In genomic region chr17:27315796-27316465, GRCh38 we compare ENCODE assay signal across 14 cellular contexts. TPM values are rescaled to one million over a fixed set of nuclear protein-coding genes. Genes with fewer than 3 reads are reported as not detected.
DNase-seq lines count a peak whose midpoint lies in the region; ATAC-seq, FAIRE-seq and TF ChIP-seq lines count a peak whose summit lies in the region.
"Had no signal": no experiment of that assay in that cellular context is flagged by ENCODE, and none has a peak within 500 bp of the region (broad histone marks: within the 10 kb centered on the region; RNA-seq: fewer than 3 reads in every experiment).

No MANE protein-coding gene starts in this region.

- intact Hi-C loops in left lung (cut with DNase I) = no loop called here
- intact Hi-C loops in PC-3 (cut with micrococcal nuclease) = no loop called here

- no peaks in the 10 kb centered on the region; the same call in 1 of the 2 replicates for H3K79me2 ChIP-seq in GM23248 (ENCODE audit: insufficient read depth)
- H3K79me2 ChIP-seq in astrocyte (ENCODE audit: insufficient read depth, low read length) = no peaks in the 10 kb centered on the region
- H3K79me2 ChIP-seq in PC-3 (ENCODE audit: low read length) = no peaks in the 10 kb centered on the region

- H3K36me3 ChIP-seq in GM23248 (ENCODE audit: low read depth) (peaks cover 57% of the 10 kb centered on the region), astrocyte (ENCODE audit: insufficient read depth, low read length) (peaks cover 40% of the 10 kb centered on the region), left lung (peaks cover 0 to 96% of the 10 kb centered on the region in 2 donors), small intestine (ENCODE audit: control insufficient read depth in 2 of 2, insufficient read depth in 2 of 2, low read length in 2 of 2) (peaks cover 9 to 15% of the 10 kb centered on the region in 2 donors), PC-3 (ENCODE audit: low read depth, low read length) (peaks cover 32% of the 10 kb centered on the region)

- H2AFZ ChIP-seq in GM23248 (no peak overlapping the region), astrocyte (ENCODE audit: low read depth, low read length) (no peak overlapping the region), PC-3 (ENCODE audit: low read length) (no peak overlapping the region)

- H3K36me3 Mint-ChIP-seq in astrocyte (ENCODE audit: low read depth, unreplicated experiment) = peaks cover 31% of the 10 kb centered on the region

- TF ChIP-seq CTCF in astrocyte (IDR thresholded peaks at IDR 0.05; ENCODE audit: insufficient read depth, low read depth, low read length) (no peak), left lung (IDR thresholded peaks at IDR 0.05) (no peak), PC-3 (conservative IDR thresholded peaks at IDR 0.05; ENCODE audit: low read depth, low read length) (no peak)

- H3K4me1 ChIP-seq in GM23248 (ENCODE audit: insufficient read depth) = peaks cover 17% of the 10 kb centered on the region
- H3K4me1 ChIP-seq in astrocyte (ENCODE audit: insufficient read depth, low read length) = peaks cover 11% of the 10 kb centered on the region
- H3K4me1 ChIP-seq in left lung = peaks cover 8 to 35% of the 10 kb centered on the region in 2 donors
- peaks cover 0 to 2% of the 10 kb centered on the region in 2 donors for H3K4me1 ChIP-seq in small intestine (ENCODE audit: control insufficient read depth in 2 of 2, insufficient read depth in 1 of 2, low read depth in 1 of 2, low read length in 1 of 2)
- H3K4me1 ChIP-seq in PC-3 (ENCODE audit: insufficient read depth, low read length) = no peaks in the 10 kb centered on the region

- H3K27me3 ChIP-seq in GM23248 (replicated peaks; ENCODE audit: insufficient read depth) (no peaks in the 10 kb centered on the region), astrocyte (ENCODE audit: insufficient read depth, low read length) (no peaks in the 10 kb centered on the region), left lung (no peaks in the 10 kb centered on the region), small intestine (ENCODE audit: control insufficient read depth in 2 of 2, insufficient read depth in 2 of 2, low read length in 2 of 2) (no peaks in the 10 kb centered on the region), PC-3 (ENCODE audit: low read length) (no peaks in the 10 kb centered on the region)

- no peak for ATAC-seq in left lung
- ATAC-seq in PC-3 = no peak
- ATAC-seq: naive thymus-derived CD8-positive, alpha-beta T cell; T-cell had no signal

- no peaks in the 10 kb centered on the region for H3K9me2 ChIP-seq in GM23248 (ENCODE audit: insufficient read depth)
- H3K9me2 ChIP-seq in PC-3 (replicated peaks; ENCODE audit: low read length) = no peaks in the 10 kb centered on the region

- no peak for DNase-seq in GM23248
- DNase-seq in astrocyte (ENCODE audit: low read depth) = no peak
- no peak for DNase-seq in left lung
- peak; percentile 74 for DNase-seq in small intestine
- no peak for DNase-seq in superior temporal gyrus (ENCODE audit: extremely low spot score)
- no peak for DNase-seq in PC-3
- no peak for DNase-seq in stimulated activated CD4-positive, alpha-beta T cell treated with anti-CD3 and anti-CD28 coated beads, Interleukin-4, amount 100 ng/mL, for 4 hours
- no peak for DNase-seq in stimulated activated CD4-positive, alpha-beta T cell treated with anti-CD3 and anti-CD28 coated beads, Interleukin-12 subunit alpha, Interleukin-12 subunit beta, amount 100 ng/mL, for 4 hours
- DNase-seq: DND-41; effector CD4-positive, alpha-beta T cell; immature natural killer cell; MV-4-11; naive thymus-derived CD8-positive, alpha-beta T cell; T-cell had no signal

- H4K20me1 ChIP-seq in GM23248 (ENCODE audit: insufficient read depth) (no peaks in the 10 kb centered on the region), astrocyte (ENCODE audit: insufficient read depth, low read length) (peaks cover 11% of the 10 kb centered on the region), PC-3 (ENCODE audit: low read length) (no peaks in the 10 kb centered on the region)

- H3K9ac ChIP-seq in GM23248 (peak overlapping the region; percentile 62), astrocyte (ENCODE audit: low read length) (no peak overlapping the region), PC-3 (ENCODE audit: low read length) (no peak overlapping the region)

- H3K9me3 ChIP-seq in GM23248 (ENCODE audit: low read depth) (no peaks in the 10 kb centered on the region), astrocyte (ENCODE audit: insufficient read depth, low read depth, low read length) (no peaks in the 10 kb centered on the region), left lung (no peaks in the 10 kb centered on the region), small intestine (ENCODE audit: control insufficient read depth, low read depth) (no peaks in the 10 kb centered on the region), PC-3 (ENCODE audit: low read length) (no peaks in the 10 kb centered on the region)

- POLR2A ChIA-PET in PC-3 (lab: Charles Lee; ENCODE audit: unreplicated experiment) = no interaction called here

- no peak overlapping the region for H3K27ac Mint-ChIP-seq in astrocyte (ENCODE audit: unreplicated experiment)
- H3K27ac Mint-ChIP-seq: T-cell had no signal

- peaks cover 11% of the 10 kb centered on the region for H3K4me1 Mint-ChIP-seq in astrocyte (ENCODE audit: low read depth, unreplicated experiment)
- H3K4me1 Mint-ChIP-seq: immature natural killer cell; naive thymus-derived CD8-positive, alpha-beta T cell; T-cell had no signal

- FAIRE-seq in astrocyte (lab: Jason Lieb, UNC) = no peak
- no peak for FAIRE-seq in small intestine (lab: Jason Lieb, UNC)

- peak overlapping the region; percentile 78 for H3K27ac ChIP-seq in GM23248
- peak overlapping the region; percentile 57 for H3K27ac ChIP-seq in astrocyte (ENCODE audit: low read depth, low read length)
- H3K27ac ChIP-seq in left lung = peak overlapping the region; percentile 49 to 52
- peak overlapping the region in 1 of 2 donors; percentile 68 for H3K27ac ChIP-seq in small intestine (ENCODE audit: low read depth in 1 of 2, low read length in 1 of 2)
- H3K27ac ChIP-seq in PC-3 (ENCODE audit: low read length) = no peak overlapping the region

- CTCF ChIA-PET in PC-3 (lab: Charles Lee) = no interaction called here

- H3F3A ChIP-seq in GM23248 (ENCODE audit: insufficient read depth) = peaks cover 65% of the 10 kb centered on the region
- no peaks in the 10 kb centered on the region for H3F3A ChIP-seq in PC-3 (ENCODE audit: low read length, unreplicated experiment)

- in situ Hi-C loops in GM23248 (cut with MboI) = no loop called here

- WGBS in GM23248 (ENCODE audit: low coverage in 1 of 2, low lambda C conversion rate in 2 of 2, missing lambda C conversion rate in 2 of 2), 2 experiments = 92 to 93% methylated on average over 7 of the region's 7 CpGs
- 46 to 70% (median 54%) methylated on average over 7 of the region's 7 CpGs for WGBS in small intestine, 3 donors

- no peak overlapping the region for H3K4me2 ChIP-seq in GM23248 (ENCODE audit: unreplicated experiment)
- no peak overlapping the region for H3K4me2 ChIP-seq in astrocyte (ENCODE audit: low read length)
- no peak overlapping the region for H3K4me2 ChIP-seq in PC-3 (ENCODE audit: low read length)

- no TSS peak for BruUV-seq in PC-3 (replicated peaks; lab: Mats Ljungman, UMichigan)

- no peak overlapping the region for H3K4me3 Mint-ChIP-seq in astrocyte (ENCODE audit: unreplicated experiment)
- H3K4me3 Mint-ChIP-seq: immature natural killer cell; naive thymus-derived CD8-positive, alpha-beta T cell; T-cell had no signal

- no peaks in the 10 kb centered on the region for H3K27me3 Mint-ChIP-seq in astrocyte (ENCODE audit: low read depth, unreplicated experiment)
- H3K27me3 Mint-ChIP-seq: naive thymus-derived CD8-positive, alpha-beta T cell; T-cell had no signal

- H3K4me3 ChIP-seq in GM23248 (no peak overlapping the region), astrocyte (ENCODE audit: insufficient read depth, low read depth, low read length) (no peak overlapping the region), left lung (no peak overlapping the region), small intestine (ENCODE audit: low read depth in 1 of 2, low read length in 2 of 2) (no peak overlapping the region), PC-3 (ENCODE audit: low read length) (no peak overlapping the region)

- H3K9me3 Mint-ChIP-seq in astrocyte (ENCODE audit: unreplicated experiment) = no peaks in the 10 kb centered on the region
- H3K9me3 Mint-ChIP-seq: immature natural killer cell; naive thymus-derived CD8-positive, alpha-beta T cell; T-cell had no signal

RNA-seq across cellular contexts. Expression of gene WSB1, which starts 22.0 kb away (rescaled TPM):
- total RNA-seq in GM23248 (2014; rRNA removed; shearing (Covaris generic)) = 127 and 155 TPM in 2 replicates
- polyA plus RNA-seq in GM23248 (2016; fragmentation: Nextera tagmentation; extraction: Ambion mirVana) (116 and 135 TPM in 2 replicates), small intestine (10 to 100 TPM; 28.9 to 56.3 (median 32.2) TPM)
- total RNA-seq in astrocyte (217 and 253 TPM in 2 replicates), left lung (100 to 1,000 TPM; 264 to 294 TPM), PC-3 (2014; rRNA removed) (32.0 and 35.1 TPM in 2 replicates)
